1 cellular context compared by ENCODE assay signal in the genomic region with DNA sequence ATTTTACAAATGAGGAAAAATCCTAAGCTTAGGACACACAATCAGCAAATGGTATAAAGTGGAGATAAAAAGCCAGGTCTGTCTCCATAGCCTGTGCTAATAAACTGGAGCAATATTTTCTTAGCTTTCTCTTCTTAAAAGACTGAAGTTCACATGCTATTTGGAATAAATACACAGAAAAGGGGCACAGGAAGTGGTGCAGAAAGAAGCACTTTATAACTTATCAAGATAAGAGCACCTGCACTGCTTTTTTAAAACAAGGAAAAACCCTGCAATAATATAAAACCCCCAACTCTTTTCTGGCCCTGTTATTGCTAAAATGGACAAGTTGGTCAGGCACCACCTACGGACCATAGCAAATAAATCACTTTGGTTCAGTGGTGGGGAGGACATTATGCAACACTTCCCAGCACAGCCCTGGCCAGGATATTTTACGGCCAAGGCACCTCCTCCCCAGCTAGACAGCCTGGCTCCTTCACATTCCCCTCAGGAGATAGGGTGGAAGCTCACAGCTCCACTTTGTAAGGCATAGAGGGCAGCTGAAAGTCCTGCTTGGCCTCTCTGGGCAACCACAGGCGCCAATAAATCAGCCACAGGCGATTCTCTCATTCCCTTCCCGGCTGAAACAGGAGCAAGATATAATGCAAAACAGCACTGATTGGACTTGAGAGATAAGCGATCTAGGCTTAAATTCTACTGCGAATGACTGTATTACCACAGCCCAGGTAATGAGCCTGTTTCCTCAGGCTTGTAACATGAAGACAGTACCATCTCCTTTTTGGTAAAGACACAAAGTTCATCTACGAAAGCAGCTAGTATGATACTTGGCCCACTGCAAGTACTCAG.
TF ChIP-seq lines count a peak whose summit lies in the region.

No MANE protein-coding gene starts in this region.

TF ChIP-seq in HepG2, 621 proteins besides CTCF, POLR2A, EP300 and RAD21 (continued from another document and continues in another):
- TF ChIP-seq, protein P1, sequence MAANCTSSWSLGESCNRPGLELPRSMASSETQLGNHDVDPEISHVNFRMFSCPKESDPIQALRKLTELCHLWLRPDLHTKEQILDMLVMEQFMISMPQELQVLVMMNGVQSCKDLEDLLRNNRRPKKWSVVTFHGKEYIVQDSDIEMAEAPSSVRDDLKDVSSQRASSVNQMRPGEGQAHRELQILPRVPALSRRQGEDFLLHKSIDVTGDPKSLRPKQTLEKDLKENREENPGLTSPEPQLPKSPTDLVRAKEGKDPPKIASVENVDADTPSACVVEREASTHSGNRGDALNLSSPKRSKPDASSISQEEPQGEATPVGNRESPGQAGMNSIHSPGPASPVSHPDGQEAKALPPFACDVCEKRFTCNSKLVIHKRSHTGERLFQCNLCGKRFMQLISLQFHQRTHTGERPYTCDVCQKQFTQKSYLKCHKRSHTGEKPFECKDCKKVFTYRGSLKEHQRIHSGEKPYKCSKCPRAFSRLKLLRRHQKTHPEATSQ (CRISPR knock-in tag; IDR thresholded peaks at IDR 0.05; ENCODE audit: borderline replicate concordance) = no peak
- TF ChIP-seq MAFG (CRISPR knock-in tag; IDR thresholded peaks at IDR 0.05) (no peak), ZFP41 (CRISPR knock-in tag; IDR thresholded peaks at IDR 0.05; ENCODE audit: borderline replicate concordance) (no peak), ZSCAN21 (CRISPR knock-in tag; IDR thresholded peaks at IDR 0.05; ENCODE audit: borderline replicate concordance) (no peak), SALL1 (CRISPR knock-in tag; IDR thresholded peaks at IDR 0.05) (peak; percentile 30; the same call in 1 of the 2 replicates), CCDC6 (CRISPR knock-in tag; IDR thresholded peaks at IDR 0.05) (no peak), GATA4 (IDR thresholded peaks at IDR 0.05; ENCODE audit: borderline replicate concordance, low read depth) (no peak; the same call in 1 of the 2 replicates), SMARCE1 (IDR thresholded peaks at IDR 0.05; ENCODE audit: borderline replicate concordance) (no peak), ASH2L (IDR thresholded peaks at IDR 0.05; ENCODE audit: insufficient read length, low read depth, low read length) (peak; percentile 47), TCF7 (IDR thresholded peaks at IDR 0.05; ENCODE audit: low read depth) (no peak), ZNF891 (CRISPR knock-in tag; IDR thresholded peaks at IDR 0.05) (no peak), SRSF1 (optimal IDR thresholded peaks at IDR 0.05; ENCODE audit: low read depth, low read length) (no peak), ZMYM4 (CRISPR knock-in tag; IDR thresholded peaks at IDR 0.05) (peak; percentile 26; the same call in 1 of the 2 replicates), ZNF17 (CRISPR knock-in tag; IDR thresholded peaks at IDR 0.05) (no peak), AGO1 (IDR thresholded peaks at IDR 0.05; ENCODE audit: low read depth, low read length, poor library complexity, severe bottlenecking) (no peak), MTA1 (CRISPR knock-in tag; IDR thresholded peaks at IDR 0.05; ENCODE audit: borderline replicate concordance) (no peak), THYN1 (CRISPR knock-in tag; IDR thresholded peaks at IDR 0.05; ENCODE audit: borderline replicate concordance, low read depth) (no peak), ZNF350 (CRISPR knock-in tag; IDR thresholded peaks at IDR 0.05; ENCODE audit: borderline replicate concordance, low read depth) (no peak), NAIF1 (CRISPR knock-in tag; IDR thresholded peaks at IDR 0.05; ENCODE audit: borderline replicate concordance) (no peak), KLF11 (CRISPR knock-in tag; IDR thresholded peaks at IDR 0.05) (no peak), TOE1 (CRISPR knock-in tag; IDR thresholded peaks at IDR 0.05) (no peak), ZEB1 (IDR thresholded peaks at IDR 0.05; ENCODE audit: insufficient replicate concordance, low read depth) (no peak), NFIB (CRISPR knock-in tag; IDR thresholded peaks at IDR 0.05; ENCODE audit: borderline replicate concordance) (no peak), ARNTL (CRISPR knock-in tag; IDR thresholded peaks at IDR 0.05) (no peak), RFXAP (CRISPR knock-in tag; IDR thresholded peaks at IDR 0.05; ENCODE audit: borderline replicate concordance) (no peak), ZNF782 (CRISPR knock-in tag; IDR thresholded peaks at IDR 0.05; ENCODE audit: borderline replicate concordance) (no peak), SATB2 (CRISPR knock-in tag; IDR thresholded peaks at IDR 0.05) (no peak), ZFP36L2 (CRISPR knock-in tag; IDR thresholded peaks at IDR 0.05) (no peak), KLF6 (CRISPR knock-in tag; IDR thresholded peaks at IDR 0.05) (no peak), HES4 (CRISPR knock-in tag; IDR thresholded peaks at IDR 0.05; ENCODE audit: borderline replicate concordance) (no peak), KMT2A (CRISPR knock-in tag; IDR thresholded peaks at IDR 0.05) (0 out of 2 replicates have a peak, but pooled peaks have one; percentile 32), STAG1 (CRISPR knock-in tag; IDR thresholded peaks at IDR 0.05) (no peak), DNMT1 (CRISPR knock-in tag; IDR thresholded peaks at IDR 0.05) (no peak)
- TF ChIP-seq, protein P2, sequence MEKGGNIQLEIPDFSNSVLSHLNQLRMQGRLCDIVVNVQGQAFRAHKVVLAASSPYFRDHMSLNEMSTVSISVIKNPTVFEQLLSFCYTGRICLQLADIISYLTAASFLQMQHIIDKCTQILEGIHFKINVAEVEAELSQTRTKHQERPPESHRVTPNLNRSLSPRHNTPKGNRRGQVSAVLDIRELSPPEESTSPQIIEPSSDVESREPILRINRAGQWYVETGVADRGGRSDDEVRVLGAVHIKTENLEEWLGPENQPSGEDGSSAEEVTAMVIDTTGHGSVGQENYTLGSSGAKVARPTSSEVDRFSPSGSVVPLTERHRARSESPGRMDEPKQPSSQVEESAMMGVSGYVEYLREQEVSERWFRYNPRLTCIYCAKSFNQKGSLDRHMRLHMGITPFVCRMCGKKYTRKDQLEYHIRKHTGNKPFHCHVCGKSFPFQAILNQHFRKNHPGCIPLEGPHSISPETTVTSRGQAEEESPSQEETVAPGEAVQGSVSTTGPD (CRISPR knock-in tag; IDR thresholded peaks at IDR 0.05) = no peak
- TF ChIP-seq, protein P3, sequence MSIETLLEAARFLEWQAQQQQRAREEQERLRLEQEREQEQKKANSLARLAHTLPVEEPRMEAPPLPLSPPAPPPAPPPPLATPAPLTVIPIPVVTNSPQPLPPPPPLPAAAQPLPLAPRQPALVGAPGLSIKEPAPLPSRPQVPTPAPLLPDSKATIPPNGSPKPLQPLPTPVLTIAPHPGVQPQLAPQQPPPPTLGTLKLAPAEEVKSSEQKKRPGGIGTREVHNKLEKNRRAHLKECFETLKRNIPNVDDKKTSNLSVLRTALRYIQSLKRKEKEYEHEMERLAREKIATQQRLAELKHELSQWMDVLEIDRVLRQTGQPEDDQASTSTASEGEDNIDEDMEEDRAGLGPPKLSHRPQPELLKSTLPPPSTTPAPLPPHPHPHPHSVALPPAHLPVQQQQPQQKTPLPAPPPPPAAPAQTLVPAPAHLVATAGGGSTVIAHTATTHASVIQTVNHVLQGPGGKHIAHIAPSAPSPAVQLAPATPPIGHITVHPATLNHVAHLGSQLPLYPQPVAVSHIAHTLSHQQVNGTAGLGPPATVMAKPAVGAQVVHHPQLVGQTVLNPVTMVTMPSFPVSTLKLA (IDR thresholded peaks at IDR 0.05) = no peak
- TF ChIP-seq, protein P4, sequence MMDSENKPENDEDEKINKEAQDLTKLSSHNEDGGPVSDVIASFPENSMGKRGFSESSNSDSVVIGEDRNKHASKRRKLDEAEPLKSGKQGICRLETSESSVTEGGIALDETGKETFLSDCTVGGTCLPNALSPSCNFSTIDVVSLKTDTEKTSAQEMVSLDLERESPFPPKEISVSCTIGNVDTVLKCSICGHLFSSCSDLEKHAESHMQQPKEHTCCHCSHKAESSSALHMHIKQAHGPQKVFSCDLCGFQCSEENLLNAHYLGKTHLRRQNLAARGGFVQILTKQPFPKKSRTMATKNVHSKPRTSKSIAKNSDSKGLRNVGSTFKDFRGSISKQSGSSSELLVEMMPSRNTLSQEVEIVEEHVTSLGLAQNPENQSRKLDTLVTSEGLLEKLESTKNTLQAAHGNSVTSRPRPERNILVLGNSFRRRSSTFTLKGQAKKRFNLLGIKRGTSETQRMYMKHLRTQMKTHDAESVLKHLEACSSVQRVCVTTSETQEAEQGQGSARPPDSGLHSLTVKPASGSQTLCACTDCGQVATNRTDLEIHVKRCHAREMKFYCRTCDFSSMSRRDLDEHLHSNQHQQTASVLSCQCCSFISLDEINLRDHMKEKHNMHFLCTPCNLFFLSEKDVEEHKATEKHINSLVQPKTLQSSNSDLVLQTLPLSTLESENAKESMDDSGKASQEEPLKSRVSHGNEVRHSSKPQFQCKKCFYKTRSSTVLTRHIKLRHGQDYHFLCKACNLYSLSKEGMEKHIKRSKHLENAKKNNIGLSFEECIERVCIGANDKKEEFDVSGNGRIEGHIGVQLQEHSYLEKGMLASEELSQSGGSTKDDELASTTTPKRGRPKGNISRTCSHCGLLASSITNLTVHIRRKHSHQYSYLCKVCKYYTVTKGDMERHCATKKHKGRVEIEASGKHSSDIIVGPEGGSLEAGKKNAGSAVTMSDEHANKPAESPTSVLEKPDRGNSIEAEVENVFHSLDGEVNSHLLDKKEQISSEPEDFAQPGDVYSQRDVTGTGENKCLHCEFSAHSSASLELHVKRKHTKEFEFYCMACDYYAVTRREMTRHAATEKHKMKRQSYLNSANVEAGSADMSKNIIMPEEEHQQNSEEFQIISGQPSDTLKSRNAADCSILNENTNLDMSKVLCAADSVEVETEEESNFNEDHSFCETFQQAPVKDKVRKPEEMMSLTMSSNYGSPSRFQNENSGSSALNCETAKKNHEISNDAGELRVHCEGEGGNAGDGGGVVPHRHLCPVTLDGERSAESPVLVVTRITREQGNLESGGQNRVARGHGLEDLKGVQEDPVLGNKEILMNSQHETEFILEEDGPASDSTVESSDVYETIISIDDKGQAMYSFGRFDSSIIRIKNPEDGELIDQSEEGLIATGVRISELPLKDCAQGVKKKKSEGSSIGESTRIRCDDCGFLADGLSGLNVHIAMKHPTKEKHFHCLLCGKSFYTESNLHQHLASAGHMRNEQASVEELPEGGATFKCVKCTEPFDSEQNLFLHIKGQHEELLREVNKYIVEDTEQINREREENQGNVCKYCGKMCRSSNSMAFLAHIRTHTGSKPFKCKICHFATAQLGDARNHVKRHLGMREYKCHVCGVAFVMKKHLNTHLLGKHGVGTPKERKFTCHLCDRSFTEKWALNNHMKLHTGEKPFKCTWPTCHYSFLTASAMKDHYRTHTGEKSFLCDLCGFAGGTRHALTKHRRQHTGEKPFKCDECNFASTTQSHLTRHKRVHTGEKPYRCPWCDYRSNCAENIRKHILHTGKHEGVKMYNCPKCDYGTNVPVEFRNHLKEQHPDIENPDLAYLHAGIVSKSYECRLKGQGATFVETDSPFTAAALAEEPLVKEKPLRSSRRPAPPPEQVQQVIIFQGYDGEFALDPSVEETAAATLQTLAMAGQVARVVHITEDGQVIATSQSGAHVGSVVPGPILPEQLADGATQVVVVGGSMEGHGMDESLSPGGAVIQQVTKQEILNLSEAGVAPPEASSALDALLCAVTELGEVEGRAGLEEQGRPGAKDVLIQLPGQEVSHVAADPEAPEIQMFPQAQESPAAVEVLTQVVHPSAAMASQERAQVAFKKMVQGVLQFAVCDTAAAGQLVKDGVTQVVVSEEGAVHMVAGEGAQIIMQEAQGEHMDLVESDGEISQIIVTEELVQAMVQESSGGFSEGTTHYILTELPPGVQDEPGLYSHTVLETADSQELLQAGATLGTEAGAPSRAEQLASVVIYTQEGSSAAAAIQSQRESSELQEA (CRISPR knock-in tag; IDR thresholded peaks at IDR 0.05; ENCODE audit: not compliant biosample characterization) = no peak
- TF ChIP-seq, protein P5, sequence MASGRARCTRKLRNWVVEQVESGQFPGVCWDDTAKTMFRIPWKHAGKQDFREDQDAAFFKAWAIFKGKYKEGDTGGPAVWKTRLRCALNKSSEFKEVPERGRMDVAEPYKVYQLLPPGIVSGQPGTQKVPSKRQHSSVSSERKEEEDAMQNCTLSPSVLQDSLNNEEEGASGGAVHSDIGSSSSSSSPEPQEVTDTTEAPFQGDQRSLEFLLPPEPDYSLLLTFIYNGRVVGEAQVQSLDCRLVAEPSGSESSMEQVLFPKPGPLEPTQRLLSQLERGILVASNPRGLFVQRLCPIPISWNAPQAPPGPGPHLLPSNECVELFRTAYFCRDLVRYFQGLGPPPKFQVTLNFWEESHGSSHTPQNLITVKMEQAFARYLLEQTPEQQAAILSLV (CRISPR knock-in tag; IDR thresholded peaks at IDR 0.05; ENCODE audit: borderline replicate concordance) = 0 out of 2 replicates have a peak, but pooled peaks have one; percentile 34
- TF ChIP-seq, protein P6, sequence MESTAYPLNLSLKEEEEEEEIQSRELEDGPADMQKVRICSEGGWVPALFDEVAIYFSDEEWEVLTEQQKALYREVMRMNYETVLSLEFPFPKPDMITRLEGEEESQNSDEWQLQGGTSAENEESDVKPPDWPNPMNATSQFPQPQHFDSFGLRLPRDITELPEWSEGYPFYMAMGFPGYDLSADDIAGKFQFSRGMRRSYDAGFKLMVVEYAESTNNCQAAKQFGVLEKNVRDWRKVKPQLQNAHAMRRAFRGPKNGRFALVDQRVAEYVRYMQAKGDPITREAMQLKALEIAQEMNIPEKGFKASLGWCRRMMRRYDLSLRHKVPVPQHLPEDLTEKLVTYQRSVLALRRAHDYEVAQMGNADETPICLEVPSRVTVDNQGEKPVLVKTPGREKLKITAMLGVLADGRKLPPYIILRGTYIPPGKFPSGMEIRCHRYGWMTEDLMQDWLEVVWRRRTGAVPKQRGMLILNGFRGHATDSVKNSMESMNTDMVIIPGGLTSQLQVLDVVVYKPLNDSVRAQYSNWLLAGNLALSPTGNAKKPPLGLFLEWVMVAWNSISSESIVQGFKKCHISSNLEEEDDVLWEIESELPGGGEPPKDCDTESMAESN (CRISPR knock-in tag; conservative IDR thresholded peaks at IDR 0.05) = no peak
- TF ChIP-seq, protein P7, sequence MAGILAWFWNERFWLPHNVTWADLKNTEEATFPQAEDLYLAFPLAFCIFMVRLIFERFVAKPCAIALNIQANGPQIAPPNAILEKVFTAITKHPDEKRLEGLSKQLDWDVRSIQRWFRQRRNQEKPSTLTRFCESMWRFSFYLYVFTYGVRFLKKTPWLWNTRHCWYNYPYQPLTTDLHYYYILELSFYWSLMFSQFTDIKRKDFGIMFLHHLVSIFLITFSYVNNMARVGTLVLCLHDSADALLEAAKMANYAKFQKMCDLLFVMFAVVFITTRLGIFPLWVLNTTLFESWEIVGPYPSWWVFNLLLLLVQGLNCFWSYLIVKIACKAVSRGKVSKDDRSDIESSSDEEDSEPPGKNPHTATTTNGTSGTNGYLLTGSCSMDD (CRISPR knock-in tag; IDR thresholded peaks at IDR 0.05) = no peak
